7 cellular contexts compared by ENCODE assay signal in the genomic region with DNA sequence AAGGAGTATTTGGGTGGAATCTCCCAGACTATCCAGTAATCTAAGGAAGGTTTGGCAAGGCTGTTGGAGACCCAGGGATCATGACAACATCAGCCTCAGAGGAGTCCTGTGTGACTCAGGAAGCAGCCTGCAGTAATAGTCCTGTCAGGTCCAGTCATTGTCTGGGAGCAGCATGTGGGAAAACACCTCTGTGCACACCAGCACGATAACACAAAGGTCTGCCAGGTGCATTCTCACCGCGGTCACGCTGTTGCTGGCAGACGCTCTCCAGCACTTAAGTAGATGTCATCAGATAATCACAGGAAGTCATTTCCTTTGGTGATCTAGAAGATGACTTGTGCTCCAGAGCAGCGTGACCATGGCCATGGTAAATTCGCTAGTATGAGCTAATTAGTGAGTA.
DNase-seq lines count a peak whose midpoint lies in the region; ATAC-seq and TF ChIP-seq lines count a peak whose summit lies in the region.

No MANE protein-coding gene starts in this region.

- peak; percentile 22 for DNase-seq in GM19238 (ENCODE audit: insufficient read length, low spot score)
- DNase-seq in activated T-cell treated with anti-CD3 and anti-CD28 coated beads, Interleukin-2, amount 50 U/mL, for 4 hours, result peak; percentile 10
- peak; percentile 49 for DNase-seq in renal cortical epithelial cell (ENCODE audit: low read depth)
- DNase-seq in anterior cingulate cortex (lab: John Stamatoyannopoulos, UW), result no peak
- no peak for DNase-seq in foreskin fibroblast
- no peak for DNase-seq in NOMO-1 treated with DMSO at 0.1 percent for 48 hours (lab: John Stamatoyannopoulos, UW; ENCODE audit: unreplicated experiment)

- TF ChIP-seq RAD21 in Ishikawa (IDR thresholded peaks at IDR 0.05; ENCODE audit: low read depth), result 0 out of 2 replicates have a peak, but pooled peaks have one; percentile 1

- H3K36me3 Mint-ChIP-seq in activated T-cell treated with anti-CD3 and anti-CD28 coated beads, Interleukin-2, amount 50 U/mL, for 4 hours (ENCODE audit: insufficient read depth), result no peaks in the 10 kb centered on the region

- peaks cover 27% of the 10 kb centered on the region for H3K4me1 Mint-ChIP-seq in activated T-cell treated with anti-CD3 and anti-CD28 coated beads, Interleukin-2, amount 50 U/mL, for 4 hours (ENCODE audit: low read depth)

- H3K9me3 Mint-ChIP-seq in activated T-cell treated with anti-CD3 and anti-CD28 coated beads, Interleukin-2, amount 50 U/mL, for 4 hours, result no peaks in the 10 kb centered on the region

- no peak overlapping the region for H3K4me3 ChIP-seq in foreskin fibroblast (ENCODE audit: low read depth in 1 of 2, low read length in 2 of 2)

- TF ChIP-seq EP300 in Ishikawa (IDR thresholded peaks at IDR 0.05; ENCODE audit: borderline replicate concordance), result peak; percentile 92

- no peak overlapping the region for H3K4me3 Mint-ChIP-seq in activated T-cell treated with anti-CD3 and anti-CD28 coated beads, Interleukin-2, amount 50 U/mL, for 4 hours

- no peak for TF ChIP-seq CTCF in foreskin fibroblast (IDR thresholded peaks at IDR 0.05; ENCODE audit: low read depth, low read length)

- no peaks in the 10 kb centered on the region for H3K27me3 Mint-ChIP-seq in activated T-cell treated with anti-CD3 and anti-CD28 coated beads, Interleukin-2, amount 50 U/mL, for 4 hours (ENCODE audit: low read depth)

- ATAC-seq in activated T-cell treated with anti-CD3 and anti-CD28 coated beads, Interleukin-2, amount 50 U/mL, for 4 hours, result peak; percentile 72 to 87

TF ChIP-seq in Ishikawa, 13 proteins besides CTCF, POLR2A, EP300 and RAD21:
- TF ChIP-seq, protein P1, sequence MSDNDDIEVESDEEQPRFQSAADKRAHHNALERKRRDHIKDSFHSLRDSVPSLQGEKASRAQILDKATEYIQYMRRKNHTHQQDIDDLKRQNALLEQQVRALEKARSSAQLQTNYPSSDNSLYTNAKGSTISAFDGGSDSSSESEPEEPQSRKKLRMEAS (IDR thresholded peaks at IDR 0.05), result peak; percentile 90
- no peak for TF ChIP-seq CREB1 (IDR thresholded peaks at IDR 0.05; ENCODE audit: low read depth)
- no peak for TF ChIP-seq TAF1 (IDR thresholded peaks at IDR 0.05; ENCODE audit: low read depth)
- TF ChIP-seq CEBPB (IDR thresholded peaks at IDR 0.05), result no peak; the same call in 1 of the 2 replicates
- TF ChIP-seq YY1 (IDR thresholded peaks at IDR 0.05; ENCODE audit: low read depth), result peak; percentile 68; the same call in 1 of the 2 replicates
- TF ChIP-seq FOXM1 (IDR thresholded peaks at IDR 0.05; ENCODE audit: borderline replicate concordance, low read depth), result peak; percentile 73; the same call in 1 of the 2 replicates
- TF ChIP-seq ZBTB7A (IDR thresholded peaks at IDR 0.05; ENCODE audit: low read depth), result no peak
- TF ChIP-seq, protein P2, sequence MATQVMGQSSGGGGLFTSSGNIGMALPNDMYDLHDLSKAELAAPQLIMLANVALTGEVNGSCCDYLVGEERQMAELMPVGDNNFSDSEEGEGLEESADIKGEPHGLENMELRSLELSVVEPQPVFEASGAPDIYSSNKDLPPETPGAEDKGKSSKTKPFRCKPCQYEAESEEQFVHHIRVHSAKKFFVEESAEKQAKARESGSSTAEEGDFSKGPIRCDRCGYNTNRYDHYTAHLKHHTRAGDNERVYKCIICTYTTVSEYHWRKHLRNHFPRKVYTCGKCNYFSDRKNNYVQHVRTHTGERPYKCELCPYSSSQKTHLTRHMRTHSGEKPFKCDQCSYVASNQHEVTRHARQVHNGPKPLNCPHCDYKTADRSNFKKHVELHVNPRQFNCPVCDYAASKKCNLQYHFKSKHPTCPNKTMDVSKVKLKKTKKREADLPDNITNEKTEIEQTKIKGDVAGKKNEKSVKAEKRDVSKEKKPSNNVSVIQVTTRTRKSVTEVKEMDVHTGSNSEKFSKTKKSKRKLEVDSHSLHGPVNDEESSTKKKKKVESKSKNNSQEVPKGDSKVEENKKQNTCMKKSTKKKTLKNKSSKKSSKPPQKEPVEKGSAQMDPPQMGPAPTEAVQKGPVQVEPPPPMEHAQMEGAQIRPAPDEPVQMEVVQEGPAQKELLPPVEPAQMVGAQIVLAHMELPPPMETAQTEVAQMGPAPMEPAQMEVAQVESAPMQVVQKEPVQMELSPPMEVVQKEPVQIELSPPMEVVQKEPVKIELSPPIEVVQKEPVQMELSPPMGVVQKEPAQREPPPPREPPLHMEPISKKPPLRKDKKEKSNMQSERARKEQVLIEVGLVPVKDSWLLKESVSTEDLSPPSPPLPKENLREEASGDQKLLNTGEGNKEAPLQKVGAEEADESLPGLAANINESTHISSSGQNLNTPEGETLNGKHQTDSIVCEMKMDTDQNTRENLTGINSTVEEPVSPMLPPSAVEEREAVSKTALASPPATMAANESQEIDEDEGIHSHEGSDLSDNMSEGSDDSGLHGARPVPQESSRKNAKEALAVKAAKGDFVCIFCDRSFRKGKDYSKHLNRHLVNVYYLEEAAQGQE (IDR thresholded peaks at IDR 0.05; ENCODE audit: low read depth), result peak; percentile 27; the same call in 1 of the 2 replicates
- peak; percentile 96 for TF ChIP-seq TCF12 (IDR thresholded peaks at IDR 0.05; ENCODE audit: low read depth)
- TF ChIP-seq EGR1 (IDR thresholded peaks at IDR 0.05), result no peak
- TF ChIP-seq NFIC (IDR thresholded peaks at IDR 0.05), result peak; percentile 83
- TF ChIP-seq, protein P3, sequence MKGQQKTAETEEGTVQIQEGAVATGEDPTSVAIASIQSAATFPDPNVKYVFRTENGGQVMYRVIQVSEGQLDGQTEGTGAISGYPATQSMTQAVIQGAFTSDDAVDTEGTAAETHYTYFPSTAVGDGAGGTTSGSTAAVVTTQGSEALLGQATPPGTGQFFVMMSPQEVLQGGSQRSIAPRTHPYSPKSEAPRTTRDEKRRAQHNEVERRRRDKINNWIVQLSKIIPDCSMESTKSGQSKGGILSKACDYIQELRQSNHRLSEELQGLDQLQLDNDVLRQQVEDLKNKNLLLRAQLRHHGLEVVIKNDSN (IDR thresholded peaks at IDR 0.05), result peak; percentile 28; the same call in 1 of the 2 replicates
- peak; percentile 61 for TF ChIP-seq TEAD4 (IDR thresholded peaks at IDR 0.05)

Comparison
In these comparisons a context has a peak if more than half of its experiments do, and no peak if none do; other contexts are left out.
1. DNase-seq: peak in GM19238 (single experiment), activated T-cell treated with anti-CD3 and anti-CD28 coated beads, Interleukin-2, amount 50 U/mL, for 4 hours (single experiment) and renal cortical epithelial cell (single experiment); none in anterior cingulate cortex (0 of 58), foreskin fibroblast (0 of 2) and NOMO-1 treated with DMSO at 0.1 percent for 48 hours (single experiment).